ENCODE assay signal across 10 cellular contexts in genomic region chr13:48231948-48232347, GRCh38. TPM values are rescaled to one million over a fixed set of nuclear protein-coding genes. Genes with fewer than 3 reads are reported as not detected.
DNase-seq lines count a peak whose midpoint lies in the region; ATAC-seq and TF ChIP-seq lines count a peak whose summit lies in the region.
"Had no signal": no experiment of that assay in that cellular context is flagged by ENCODE, and none has a peak within 500 bp of the region (broad histone marks: within the 10 kb centered on the region; RNA-seq: fewer than 3 reads in every experiment).

No MANE protein-coding gene starts in this region.

- TF ChIP-seq CTCF in heart left ventricle (IDR thresholded peaks at IDR 0.05) (no peak), natural killer cell (IDR thresholded peaks at IDR 0.05) (no peak), vagina (IDR thresholded peaks at IDR 0.05) (no peak), GM13977 (IDR thresholded peaks at IDR 0.05; ENCODE audit: extremely low read depth, insufficient read depth, missing control alignments) (no peak)

- no peak for ATAC-seq in heart left ventricle
- ATAC-seq in Right ventricle myocardium superior (ENCODE audit: poor library complexity) = no peak
- no peak for ATAC-seq in natural killer cell

- in situ Hi-C loops in GM13977 (cut with MboI; ENCODE audit: low pct_unique_long_range_greater_than_20kb, low sequenced_read_pairs, unreplicated experiment) = no loop called here

- intact Hi-C loops in heart left ventricle (cut with DNase I) (loop anchor here (2.0 to 10.0 kb wide), 12 partner anchors 70 to 353 kb away; partner anchors contain the start of genes MED4 (in 7 of the 10), RB1 (in 2 of the 10) and RCBTB2 (in 1 of the 10)), Right ventricle myocardium superior (cut with DNase I) (loop anchor here (5.0 to 10.0 kb wide), 2 partner anchors 73 to 105 kb away; partner anchors contain the start of gene RB1), natural killer cell (cut with micrococcal nuclease) (loop anchor here (2.0 to 10.0 kb wide), 2 partner anchors 17 to 263 kb away; no protein-coding TSS in a partner anchor), vagina (cut with DNase I) (loop anchor here (5.0 kb wide), 1 partner anchor 105 kb away; no protein-coding TSS in a partner anchor)

- H3K4me3 ChIP-seq in heart left ventricle = peak overlapping the region in 5 of 12 donors; percentile 87 to 100 (median 96)
- peak overlapping the region; percentile 76 to 98 for H3K4me3 ChIP-seq in vagina

- peaks cover 6 to 45% (median 26%) of the 10 kb centered on the region in 12 donors for H3K4me1 ChIP-seq in heart left ventricle
- peaks cover 45% of the 10 kb centered on the region for H3K4me1 ChIP-seq in vagina

- H3K9me3 ChIP-seq in heart left ventricle = no peaks in the 10 kb centered on the region
- no peaks in the 10 kb centered on the region for H3K9me3 ChIP-seq in vagina

- DNase-seq in heart left ventricle = peak in 1 of 5 donors; percentile 22
- no peak for DNase-seq in Right ventricle myocardium superior
- peak; percentile 27 for DNase-seq in cerebellum (ENCODE audit: low spot score)
- no peak for DNase-seq in natural killer cell
- no peak for DNase-seq in vagina (ENCODE audit: extremely low spot score in 2 of 2)
- DNase-seq in NCI-H2171 treated with DMSO at 0.1 percent for 48 hours (lab: John Stamatoyannopoulos, UW) = no peak
- no peak for DNase-seq in superior temporal gyrus (ENCODE audit: extremely low spot score)
- DNase-seq in GM13977 (ENCODE audit: low spot score) = no peak
- DNase-seq: NCI-H1092 treated with DMSO at 0.1 percent for 48 hours had no signal

- TF ChIP-seq POLR2A in heart left ventricle (IDR thresholded peaks at IDR 0.05) (no peak), vagina (IDR thresholded peaks at IDR 0.05) (no peak)

- H3K4me1 Mint-ChIP-seq in natural killer cell = peaks cover 38 to 39% of the 10 kb centered on the region in 2 donors

- peak overlapping the region; percentile 94 for H3K4me3 Mint-ChIP-seq in natural killer cell

- no peaks in the 10 kb centered on the region for H3K36me3 Mint-ChIP-seq in natural killer cell

- H3K9me3 Mint-ChIP-seq in natural killer cell = no peaks in the 10 kb centered on the region

- H3K27ac ChIP-seq in heart left ventricle = peak overlapping the region; percentile 99 to 100 (median 100)
- H3K27ac ChIP-seq in vagina = peak overlapping the region; percentile 99
- H3K27ac ChIP-seq: SK-N-MC had no signal

- peak overlapping the region; percentile 92 to 94 for H3K27ac Mint-ChIP-seq in natural killer cell

- H3K27me3 ChIP-seq in heart left ventricle = no peaks in the 10 kb centered on the region
- H3K27me3 ChIP-seq in vagina = no peaks in the 10 kb centered on the region

- peaks cover 0 to 14% (median 0%) of the 10 kb centered on the region in 9 donors for H3K36me3 ChIP-seq in heart left ventricle
- H3K36me3 ChIP-seq in vagina = no peaks in the 10 kb centered on the region

- H3K27me3 Mint-ChIP-seq in natural killer cell (ENCODE audit: low read depth in 2 of 2) = peaks cover 0 to 7% of the 10 kb centered on the region in 2 donors

RNA-seq across cellular contexts. Expression of gene ITM2B, which starts 1.1 kb away (rescaled TPM):
- total RNA-seq in heart left ventricle = 100 to 1,000 TPM; 402 to 772 (median 504) TPM
- polyA plus RNA-seq in heart left ventricle = 100 to 1,000 TPM; 255 to 338 TPM
- 516 TPM for total RNA-seq in Right ventricle myocardium superior
- 117 TPM for total RNA-seq in cerebellum
- 100 to 1,000 TPM; 305 to 387 (median 309) TPM for total RNA-seq in natural killer cell
- total RNA-seq in vagina = 475 TPM
